ENCODE assay signal across 13 cellular contexts in genomic region chr2:145740302-145740701, GRCh38.
A peak's percentile ranks its signal among the peaks of the same experiment; 100 is the strongest.
DNase-seq lines count a peak whose midpoint lies in the region; TF ChIP-seq lines count a peak whose summit lies in the region.
"Had no signal": no experiment of that assay in that cellular context is flagged by ENCODE, and none has a peak within 500 bp of the region (broad histone marks: within the 10 kb centered on the region; RNA-seq: fewer than 3 reads in every experiment).

No MANE protein-coding gene starts in this region.

- no peaks in the 10 kb centered on the region for H4K20me1 ChIP-seq in BLaER1

- no peaks in the 10 kb centered on the region for H3K9me3 ChIP-seq in BLaER1
- H3K9me3 ChIP-seq: transverse colon had no signal

- peaks cover 45% of the 10 kb centered on the region for H3K4me1 ChIP-seq in BLaER1
- H3K4me1 ChIP-seq: transverse colon had no signal

- no peaks in the 10 kb centered on the region for H3K27me3 ChIP-seq in BLaER1
- H3K27me3 ChIP-seq: transverse colon had no signal

- H3K9ac ChIP-seq in BLaER1: no peak overlapping the region

- 83 to 88% methylated on average over 3 of the region's 3 CpGs for WGBS in lower leg skin, 2 donors

- no peak overlapping the region for H3K27ac ChIP-seq in BLaER1
- H3K27ac ChIP-seq: transverse colon had no signal

- H3K4me2 ChIP-seq in BLaER1: peak overlapping the region; percentile 20

- TF ChIP-seq POLR2A in lower leg skin (IDR thresholded peaks at IDR 0.05): no peak

- no peaks in the 10 kb centered on the region for H3K36me3 ChIP-seq in BLaER1
- H3K36me3 ChIP-seq: transverse colon had no signal

- DNase-seq in ELR (ENCODE audit: low read depth) (peak; percentile 80), RPMI7951 (ENCODE audit: low read depth) (peak; percentile 59), epithelial cell of esophagus (ENCODE audit: low read depth) (peak; percentile 86), lower leg skin (ENCODE audit: low spot score in 2 of 2) (no peak), midbrain (lab: John Stamatoyannopoulos, UW) (no peak), hippocampal formation (lab: John Stamatoyannopoulos, UW) (no peak)
- no peak for DNase-seq in central memory CD4-positive, alpha-beta T cell
- DNase-seq: activated CD8-positive, alpha-beta memory T cell treated with anti-CD3 and anti-CD28 coated beads, Interleukin-2, amount 10 ng/mL, durations not matched to agents 7 days and 5 days; CD4-positive, CD25-positive, alpha-beta regulatory T cell; NCI-H2081; SIG-M5; transverse colon had no signal

- intact Hi-C loops in lower leg skin (cut with DNase I; ENCODE audit: low total_unique reads): no loop called here

- H3K4me3 ChIP-seq in BLaER1 (no peak overlapping the region), epithelial cell of esophagus (ENCODE audit: low read length) (no peak overlapping the region), lower leg skin (ENCODE audit: low read depth, poor library complexity, severe bottlenecking) (no peak overlapping the region)
- H3K4me3 ChIP-seq: transverse colon had no signal

- no peak for TF ChIP-seq CTCF in epithelial cell of esophagus (IDR thresholded peaks at IDR 0.05; ENCODE audit: insufficient read depth, low read depth, low read length, missing control alignments)
- TF ChIP-seq CTCF in lower leg skin (IDR thresholded peaks at IDR 0.05): no peak

Comparison
In these comparisons a context has a peak if more than half of its experiments do, and no peak if none do; other contexts are left out.
1. DNase-seq: peak in ELR (single experiment), RPMI7951 (single experiment) and epithelial cell of esophagus (single experiment); none in central memory CD4-positive, alpha-beta T cell (single experiment), lower leg skin (0 of 2), midbrain (single experiment) and hippocampal formation (0 of 2).